In genomic region chr7:53993205-53993604, GRCh38 we compare ENCODE assay signal across 17 cellular contexts.
"Had no signal": no experiment of that assay in that cellular context is flagged by ENCODE, and none has a peak within 500 bp of the region (broad histone marks: within the 10 kb centered on the region; RNA-seq: fewer than 3 reads in every experiment).

No MANE protein-coding gene starts in this region.

- H3K27ac ChIP-seq: body of pancreas, colonic mucosa, hepatocyte, tibial nerve, uterus had no signal

- H3K4me2 ChIP-seq: hepatocyte had no signal

- H2AFZ ChIP-seq: hepatocyte had no signal

- H3K9me3 ChIP-seq: body of pancreas, colonic mucosa, tibial nerve, uterus had no signal

- H3K36me3 ChIP-seq: colonic mucosa, tibial nerve, uterus had no signal

- H3K4me3 ChIP-seq: body of pancreas, colonic mucosa, hepatocyte, tibial nerve, uterus had no signal

- H3K27me3 ChIP-seq: body of pancreas, colonic mucosa, hepatocyte, tibial nerve, uterus had no signal

- H3K4me1 ChIP-seq: body of pancreas, colonic mucosa, tibial nerve, uterus had no signal

- DNase-seq: activated CD4-positive, alpha-beta T cell treated with anti-CD3 and anti-CD28 coated beads, Interleukin-2, amount 50 U/mL, for 1 hour; activated CD8-positive, alpha-beta memory T cell treated with anti-CD3 and anti-CD28 coated beads for 24 hours; activated gamma-delta T cell treated with Interleukin-2 at 50 U/mL for 16 hours; amniotic stem cell; body of pancreas; caudate nucleus; colonic mucosa; islet precursor cell; mammary epithelial cell; naive thymus-derived CD8-positive, alpha-beta T cell; posterior cingulate gyrus; stimulated activated CD4-positive, alpha-beta T cell treated with anti-CD3 and anti-CD28 coated beads, Interleukin-2, amount 100 ng/mL, for 48 hours; stimulated activated naive B cell treated with anti-CD40 and anti-IgM and Interleukin-4, amounts not matched to agents 10 μg/mL and 1 μg/mL and 100 μg/mL, for 72 hours; substantia nigra; uterus had no signal
